ENCODE assay signal across 1 cellular context in the genomic region with DNA sequence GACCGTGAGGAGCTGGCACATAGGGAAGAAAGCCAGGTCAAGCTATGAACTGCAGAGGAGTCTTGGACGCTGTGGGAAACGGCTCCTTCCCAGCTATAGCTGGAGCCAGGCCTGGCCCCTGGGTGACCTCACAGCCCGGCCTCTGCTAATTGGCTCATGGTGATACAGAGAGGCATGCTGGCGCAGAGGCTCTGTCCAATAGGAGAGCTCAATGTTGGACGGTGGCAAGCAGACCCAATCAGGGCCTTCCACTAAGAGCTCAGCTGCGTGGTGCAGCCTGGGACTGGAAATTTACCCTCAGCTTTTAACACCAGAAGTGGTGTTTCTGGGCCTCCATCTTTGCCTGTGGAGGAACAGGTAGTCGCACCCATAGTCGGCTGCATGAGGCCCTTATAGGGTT.
TF ChIP-seq lines count a peak whose summit lies in the region.

No MANE protein-coding gene starts in this region.

TF ChIP-seq in K562, 482 proteins besides CTCF, POLR2A, EP300 and RAD21 (continued from another document and continues in another):
- TF ChIP-seq, protein P1, sequence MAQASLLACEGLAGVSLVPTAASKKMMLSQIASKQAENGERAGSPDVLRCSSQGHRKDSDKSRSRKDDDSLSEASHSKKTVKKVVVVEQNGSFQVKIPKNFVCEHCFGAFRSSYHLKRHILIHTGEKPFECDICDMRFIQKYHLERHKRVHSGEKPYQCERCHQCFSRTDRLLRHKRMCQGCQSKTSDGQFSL (CRISPR knock-in tag; IDR thresholded peaks at IDR 0.05), result no peak
- TF ChIP-seq, protein P1 (tag; IDR thresholded peaks at IDR 0.05), result no peak
- TF ChIP-seq ZNF57 (CRISPR knock-in tag; IDR thresholded peaks at IDR 0.05), result no peak
- TF ChIP-seq EWSR1 (IDR thresholded peaks at IDR 0.05; ENCODE audit: borderline replicate concordance, low read depth, partially characterized antibody), result no peak
- TF ChIP-seq WHSC1 (IDR thresholded peaks at IDR 0.05; ENCODE audit: low read length), result no peak
- no peak for TF ChIP-seq ZNF140 (CRISPR knock-in tag; IDR thresholded peaks at IDR 0.05)
- TF ChIP-seq NONO (IDR thresholded peaks at IDR 0.05; ENCODE audit: low read depth in 2 of 2, low read length in 1 of 2), result no peak
- peak; percentile 65 for TF ChIP-seq NFYB (IDR thresholded peaks at IDR 0.05; ENCODE audit: extremely low read depth, insufficient read length)
- peak; percentile 75 for TF ChIP-seq L3MBTL2 (IDR thresholded peaks at IDR 0.05)
- TF ChIP-seq CREM (IDR thresholded peaks at IDR 0.05; ENCODE audit: low read depth), result peak; percentile 31; the same call in 1 of the 2 replicates
- TF ChIP-seq, protein P2, sequence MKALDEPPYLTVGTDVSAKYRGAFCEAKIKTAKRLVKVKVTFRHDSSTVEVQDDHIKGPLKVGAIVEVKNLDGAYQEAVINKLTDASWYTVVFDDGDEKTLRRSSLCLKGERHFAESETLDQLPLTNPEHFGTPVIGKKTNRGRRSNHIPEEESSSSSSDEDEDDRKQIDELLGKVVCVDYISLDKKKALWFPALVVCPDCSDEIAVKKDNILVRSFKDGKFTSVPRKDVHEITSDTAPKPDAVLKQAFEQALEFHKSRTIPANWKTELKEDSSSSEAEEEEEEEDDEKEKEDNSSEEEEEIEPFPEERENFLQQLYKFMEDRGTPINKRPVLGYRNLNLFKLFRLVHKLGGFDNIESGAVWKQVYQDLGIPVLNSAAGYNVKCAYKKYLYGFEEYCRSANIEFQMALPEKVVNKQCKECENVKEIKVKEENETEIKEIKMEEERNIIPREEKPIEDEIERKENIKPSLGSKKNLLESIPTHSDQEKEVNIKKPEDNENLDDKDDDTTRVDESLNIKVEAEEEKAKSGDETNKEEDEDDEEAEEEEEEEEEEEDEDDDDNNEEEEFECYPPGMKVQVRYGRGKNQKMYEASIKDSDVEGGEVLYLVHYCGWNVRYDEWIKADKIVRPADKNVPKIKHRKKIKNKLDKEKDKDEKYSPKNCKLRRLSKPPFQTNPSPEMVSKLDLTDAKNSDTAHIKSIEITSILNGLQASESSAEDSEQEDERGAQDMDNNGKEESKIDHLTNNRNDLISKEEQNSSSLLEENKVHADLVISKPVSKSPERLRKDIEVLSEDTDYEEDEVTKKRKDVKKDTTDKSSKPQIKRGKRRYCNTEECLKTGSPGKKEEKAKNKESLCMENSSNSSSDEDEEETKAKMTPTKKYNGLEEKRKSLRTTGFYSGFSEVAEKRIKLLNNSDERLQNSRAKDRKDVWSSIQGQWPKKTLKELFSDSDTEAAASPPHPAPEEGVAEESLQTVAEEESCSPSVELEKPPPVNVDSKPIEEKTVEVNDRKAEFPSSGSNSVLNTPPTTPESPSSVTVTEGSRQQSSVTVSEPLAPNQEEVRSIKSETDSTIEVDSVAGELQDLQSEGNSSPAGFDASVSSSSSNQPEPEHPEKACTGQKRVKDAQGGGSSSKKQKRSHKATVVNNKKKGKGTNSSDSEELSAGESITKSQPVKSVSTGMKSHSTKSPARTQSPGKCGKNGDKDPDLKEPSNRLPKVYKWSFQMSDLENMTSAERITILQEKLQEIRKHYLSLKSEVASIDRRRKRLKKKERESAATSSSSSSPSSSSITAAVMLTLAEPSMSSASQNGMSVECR (CRISPR knock-in tag; IDR thresholded peaks at IDR 0.05), result no peak
- TF ChIP-seq, protein P3, sequence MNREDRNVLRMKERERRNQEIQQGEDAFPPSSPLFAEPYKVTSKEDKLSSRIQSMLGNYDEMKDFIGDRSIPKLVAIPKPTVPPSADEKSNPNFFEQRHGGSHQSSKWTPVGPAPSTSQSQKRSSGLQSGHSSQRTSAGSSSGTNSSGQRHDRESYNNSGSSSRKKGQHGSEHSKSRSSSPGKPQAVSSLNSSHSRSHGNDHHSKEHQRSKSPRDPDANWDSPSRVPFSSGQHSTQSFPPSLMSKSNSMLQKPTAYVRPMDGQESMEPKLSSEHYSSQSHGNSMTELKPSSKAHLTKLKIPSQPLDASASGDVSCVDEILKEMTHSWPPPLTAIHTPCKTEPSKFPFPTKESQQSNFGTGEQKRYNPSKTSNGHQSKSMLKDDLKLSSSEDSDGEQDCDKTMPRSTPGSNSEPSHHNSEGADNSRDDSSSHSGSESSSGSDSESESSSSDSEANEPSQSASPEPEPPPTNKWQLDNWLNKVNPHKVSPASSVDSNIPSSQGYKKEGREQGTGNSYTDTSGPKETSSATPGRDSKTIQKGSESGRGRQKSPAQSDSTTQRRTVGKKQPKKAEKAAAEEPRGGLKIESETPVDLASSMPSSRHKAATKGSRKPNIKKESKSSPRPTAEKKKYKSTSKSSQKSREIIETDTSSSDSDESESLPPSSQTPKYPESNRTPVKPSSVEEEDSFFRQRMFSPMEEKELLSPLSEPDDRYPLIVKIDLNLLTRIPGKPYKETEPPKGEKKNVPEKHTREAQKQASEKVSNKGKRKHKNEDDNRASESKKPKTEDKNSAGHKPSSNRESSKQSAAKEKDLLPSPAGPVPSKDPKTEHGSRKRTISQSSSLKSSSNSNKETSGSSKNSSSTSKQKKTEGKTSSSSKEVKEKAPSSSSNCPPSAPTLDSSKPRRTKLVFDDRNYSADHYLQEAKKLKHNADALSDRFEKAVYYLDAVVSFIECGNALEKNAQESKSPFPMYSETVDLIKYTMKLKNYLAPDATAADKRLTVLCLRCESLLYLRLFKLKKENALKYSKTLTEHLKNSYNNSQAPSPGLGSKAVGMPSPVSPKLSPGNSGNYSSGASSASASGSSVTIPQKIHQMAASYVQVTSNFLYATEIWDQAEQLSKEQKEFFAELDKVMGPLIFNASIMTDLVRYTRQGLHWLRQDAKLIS (CRISPR knock-in tag; IDR thresholded peaks at IDR 0.05), result no peak
- TF ChIP-seq, protein P4, sequence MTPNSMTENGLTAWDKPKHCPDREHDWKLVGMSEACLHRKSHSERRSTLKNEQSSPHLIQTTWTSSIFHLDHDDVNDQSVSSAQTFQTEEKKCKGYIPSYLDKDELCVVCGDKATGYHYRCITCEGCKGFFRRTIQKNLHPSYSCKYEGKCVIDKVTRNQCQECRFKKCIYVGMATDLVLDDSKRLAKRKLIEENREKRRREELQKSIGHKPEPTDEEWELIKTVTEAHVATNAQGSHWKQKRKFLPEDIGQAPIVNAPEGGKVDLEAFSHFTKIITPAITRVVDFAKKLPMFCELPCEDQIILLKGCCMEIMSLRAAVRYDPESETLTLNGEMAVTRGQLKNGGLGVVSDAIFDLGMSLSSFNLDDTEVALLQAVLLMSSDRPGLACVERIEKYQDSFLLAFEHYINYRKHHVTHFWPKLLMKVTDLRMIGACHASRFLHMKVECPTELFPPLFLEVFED (CRISPR knock-in tag; conservative IDR thresholded peaks at IDR 0.05), result no peak
- TF ChIP-seq, protein P5, sequence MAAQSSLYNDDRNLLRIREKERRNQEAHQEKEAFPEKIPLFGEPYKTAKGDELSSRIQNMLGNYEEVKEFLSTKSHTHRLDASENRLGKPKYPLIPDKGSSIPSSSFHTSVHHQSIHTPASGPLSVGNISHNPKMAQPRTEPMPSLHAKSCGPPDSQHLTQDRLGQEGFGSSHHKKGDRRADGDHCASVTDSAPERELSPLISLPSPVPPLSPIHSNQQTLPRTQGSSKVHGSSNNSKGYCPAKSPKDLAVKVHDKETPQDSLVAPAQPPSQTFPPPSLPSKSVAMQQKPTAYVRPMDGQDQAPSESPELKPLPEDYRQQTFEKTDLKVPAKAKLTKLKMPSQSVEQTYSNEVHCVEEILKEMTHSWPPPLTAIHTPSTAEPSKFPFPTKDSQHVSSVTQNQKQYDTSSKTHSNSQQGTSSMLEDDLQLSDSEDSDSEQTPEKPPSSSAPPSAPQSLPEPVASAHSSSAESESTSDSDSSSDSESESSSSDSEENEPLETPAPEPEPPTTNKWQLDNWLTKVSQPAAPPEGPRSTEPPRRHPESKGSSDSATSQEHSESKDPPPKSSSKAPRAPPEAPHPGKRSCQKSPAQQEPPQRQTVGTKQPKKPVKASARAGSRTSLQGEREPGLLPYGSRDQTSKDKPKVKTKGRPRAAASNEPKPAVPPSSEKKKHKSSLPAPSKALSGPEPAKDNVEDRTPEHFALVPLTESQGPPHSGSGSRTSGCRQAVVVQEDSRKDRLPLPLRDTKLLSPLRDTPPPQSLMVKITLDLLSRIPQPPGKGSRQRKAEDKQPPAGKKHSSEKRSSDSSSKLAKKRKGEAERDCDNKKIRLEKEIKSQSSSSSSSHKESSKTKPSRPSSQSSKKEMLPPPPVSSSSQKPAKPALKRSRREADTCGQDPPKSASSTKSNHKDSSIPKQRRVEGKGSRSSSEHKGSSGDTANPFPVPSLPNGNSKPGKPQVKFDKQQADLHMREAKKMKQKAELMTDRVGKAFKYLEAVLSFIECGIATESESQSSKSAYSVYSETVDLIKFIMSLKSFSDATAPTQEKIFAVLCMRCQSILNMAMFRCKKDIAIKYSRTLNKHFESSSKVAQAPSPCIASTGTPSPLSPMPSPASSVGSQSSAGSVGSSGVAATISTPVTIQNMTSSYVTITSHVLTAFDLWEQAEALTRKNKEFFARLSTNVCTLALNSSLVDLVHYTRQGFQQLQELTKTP (IDR thresholded peaks at IDR 0.05; ENCODE audit: low read depth in 1 of 2, partially characterized antibody in 2 of 2), result no peak
- TF ChIP-seq, protein P6, sequence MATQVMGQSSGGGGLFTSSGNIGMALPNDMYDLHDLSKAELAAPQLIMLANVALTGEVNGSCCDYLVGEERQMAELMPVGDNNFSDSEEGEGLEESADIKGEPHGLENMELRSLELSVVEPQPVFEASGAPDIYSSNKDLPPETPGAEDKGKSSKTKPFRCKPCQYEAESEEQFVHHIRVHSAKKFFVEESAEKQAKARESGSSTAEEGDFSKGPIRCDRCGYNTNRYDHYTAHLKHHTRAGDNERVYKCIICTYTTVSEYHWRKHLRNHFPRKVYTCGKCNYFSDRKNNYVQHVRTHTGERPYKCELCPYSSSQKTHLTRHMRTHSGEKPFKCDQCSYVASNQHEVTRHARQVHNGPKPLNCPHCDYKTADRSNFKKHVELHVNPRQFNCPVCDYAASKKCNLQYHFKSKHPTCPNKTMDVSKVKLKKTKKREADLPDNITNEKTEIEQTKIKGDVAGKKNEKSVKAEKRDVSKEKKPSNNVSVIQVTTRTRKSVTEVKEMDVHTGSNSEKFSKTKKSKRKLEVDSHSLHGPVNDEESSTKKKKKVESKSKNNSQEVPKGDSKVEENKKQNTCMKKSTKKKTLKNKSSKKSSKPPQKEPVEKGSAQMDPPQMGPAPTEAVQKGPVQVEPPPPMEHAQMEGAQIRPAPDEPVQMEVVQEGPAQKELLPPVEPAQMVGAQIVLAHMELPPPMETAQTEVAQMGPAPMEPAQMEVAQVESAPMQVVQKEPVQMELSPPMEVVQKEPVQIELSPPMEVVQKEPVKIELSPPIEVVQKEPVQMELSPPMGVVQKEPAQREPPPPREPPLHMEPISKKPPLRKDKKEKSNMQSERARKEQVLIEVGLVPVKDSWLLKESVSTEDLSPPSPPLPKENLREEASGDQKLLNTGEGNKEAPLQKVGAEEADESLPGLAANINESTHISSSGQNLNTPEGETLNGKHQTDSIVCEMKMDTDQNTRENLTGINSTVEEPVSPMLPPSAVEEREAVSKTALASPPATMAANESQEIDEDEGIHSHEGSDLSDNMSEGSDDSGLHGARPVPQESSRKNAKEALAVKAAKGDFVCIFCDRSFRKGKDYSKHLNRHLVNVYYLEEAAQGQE (CRISPR knock-in tag; IDR thresholded peaks at IDR 0.05; ENCODE audit: low read depth), result no peak
- no peak for TF ChIP-seq SPI1 (IDR thresholded peaks at IDR 0.05; ENCODE audit: borderline replicate concordance, low read depth, low read length)
- no peak for TF ChIP-seq ERF (CRISPR knock-in tag; IDR thresholded peaks at IDR 0.05)
- peak; percentile 59 for TF ChIP-seq RBM25 (IDR thresholded peaks at IDR 0.05; ENCODE audit: low read depth, low read length, severe bottlenecking)
- TF ChIP-seq, protein P7, sequence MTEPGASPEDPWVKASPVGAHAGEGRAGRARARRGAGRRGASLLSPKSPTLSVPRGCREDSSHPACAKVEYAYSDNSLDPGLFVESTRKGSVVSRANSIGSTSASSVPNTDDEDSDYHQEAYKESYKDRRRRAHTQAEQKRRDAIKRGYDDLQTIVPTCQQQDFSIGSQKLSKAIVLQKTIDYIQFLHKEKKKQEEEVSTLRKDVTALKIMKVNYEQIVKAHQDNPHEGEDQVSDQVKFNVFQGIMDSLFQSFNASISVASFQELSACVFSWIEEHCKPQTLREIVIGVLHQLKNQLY (CRISPR knock-in tag; conservative IDR thresholded peaks at IDR 0.05), result no peak
- no peak for TF ChIP-seq ETS2 (tag; IDR thresholded peaks at IDR 0.05; ENCODE audit: borderline replicate concordance, poor library complexity, severe bottlenecking)
- TF ChIP-seq MAFG (tag; conservative IDR thresholded peaks at IDR 0.05), result no peak
- no peak for TF ChIP-seq NCOA6 (IDR thresholded peaks at IDR 0.05)
- no peak for TF ChIP-seq RBM39 (optimal IDR thresholded peaks at IDR 0.05; ENCODE audit: low read depth, low read length)
- TF ChIP-seq, protein P8, sequence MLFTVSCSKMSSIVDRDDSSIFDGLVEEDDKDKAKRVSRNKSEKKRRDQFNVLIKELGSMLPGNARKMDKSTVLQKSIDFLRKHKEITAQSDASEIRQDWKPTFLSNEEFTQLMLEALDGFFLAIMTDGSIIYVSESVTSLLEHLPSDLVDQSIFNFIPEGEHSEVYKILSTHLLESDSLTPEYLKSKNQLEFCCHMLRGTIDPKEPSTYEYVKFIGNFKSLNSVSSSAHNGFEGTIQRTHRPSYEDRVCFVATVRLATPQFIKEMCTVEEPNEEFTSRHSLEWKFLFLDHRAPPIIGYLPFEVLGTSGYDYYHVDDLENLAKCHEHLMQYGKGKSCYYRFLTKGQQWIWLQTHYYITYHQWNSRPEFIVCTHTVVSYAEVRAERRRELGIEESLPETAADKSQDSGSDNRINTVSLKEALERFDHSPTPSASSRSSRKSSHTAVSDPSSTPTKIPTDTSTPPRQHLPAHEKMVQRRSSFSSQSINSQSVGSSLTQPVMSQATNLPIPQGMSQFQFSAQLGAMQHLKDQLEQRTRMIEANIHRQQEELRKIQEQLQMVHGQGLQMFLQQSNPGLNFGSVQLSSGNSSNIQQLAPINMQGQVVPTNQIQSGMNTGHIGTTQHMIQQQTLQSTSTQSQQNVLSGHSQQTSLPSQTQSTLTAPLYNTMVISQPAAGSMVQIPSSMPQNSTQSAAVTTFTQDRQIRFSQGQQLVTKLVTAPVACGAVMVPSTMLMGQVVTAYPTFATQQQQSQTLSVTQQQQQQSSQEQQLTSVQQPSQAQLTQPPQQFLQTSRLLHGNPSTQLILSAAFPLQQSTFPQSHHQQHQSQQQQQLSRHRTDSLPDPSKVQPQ (CRISPR knock-in tag; IDR thresholded peaks at IDR 0.05; ENCODE audit: borderline replicate concordance), result no peak
